In genomic region chr19:662962-663681, GRCh38 we compare ENCODE assay signal across 8 cellular contexts. TPM values are rescaled to one million over a fixed set of nuclear protein-coding genes. Genes with fewer than 3 reads are reported as not detected.
DNase-seq lines count a peak whose midpoint lies in the region; ATAC-seq lines count a peak whose summit lies in the region.

RNF126 (minus strand) TSS chr19:663214; CDS start chr19:663121, 93 bp downstream.

- ATAC-seq in GM18867 (IDR thresholded peaks at IDR 0.05; ENCODE audit: unreplicated experiment), result peak; percentile 56
- ATAC-seq in HG03159 (IDR thresholded peaks at IDR 0.05; ENCODE audit: unreplicated experiment), result peak; percentile 61

- peak; percentile 82 for DNase-seq in A172 (ENCODE audit: low spot score)
- DNase-seq in NCI-H345 (lab: John Stamatoyannopoulos, UW), result peak; percentile 94
- DNase-seq in activated CD4-positive, CD25-positive, alpha-beta regulatory T cell treated with anti-CD3 and anti-CD28 coated beads, Interleukin-2, amount 50 U/mL, for 16 hours (ENCODE audit: low read depth, low spot score), result peak; percentile 83
- DNase-seq in central memory CD4-positive, alpha-beta T cell, result peak; percentile 85
- peak; percentile 87 for DNase-seq in iris pigment epithelial cell (ENCODE audit: low read depth)
- peak; percentile 95 to 96 for DNase-seq in stimulated activated CD4-positive, alpha-beta T cell treated with anti-CD3 and anti-CD28 coated beads, Interleukin-12 subunit alpha, Interleukin-12 subunit beta, amount 100 ng/mL, for 24 hours (ENCODE audit: low read depth in 2 of 2)

RNA-seq across cellular contexts. Expression of gene RNF126, which starts in this region (rescaled TPM):
- 40.9 and 62.4 TPM in 2 replicates for total RNA-seq in A172 (2014; rRNA removed; shearing (Covaris generic))

Comparison
In these comparisons a context has a peak if more than half of its experiments do, and no peak if none do; other contexts are left out.
1. Peak in every context shown above with its lines: DNase-seq and ATAC-seq.